Comparison of ENCODE assay signal across 1 cellular context in genomic region chr2:177392373-177393246, GRCh38.
A peak's percentile ranks its signal among the peaks of the same experiment; 100 is the strongest.
TF ChIP-seq lines count a peak whose summit lies in the region.

TSS of gene AGPS (plus strand) at chr2:177392773. CDS start at chr2:177392790, 17 bp downstream.

TF ChIP-seq in HepG2, 621 proteins besides CTCF, POLR2A, EP300 and RAD21 (continued from another document and continues in another):
- TF ChIP-seq ZNF34 (CRISPR knock-in tag; IDR thresholded peaks at IDR 0.05; ENCODE audit: borderline replicate concordance) (no peak), ZNF18 (CRISPR knock-in tag; IDR thresholded peaks at IDR 0.05; ENCODE audit: insufficient replicate concordance) (peak; percentile 87), PRDM15 (CRISPR knock-in tag; IDR thresholded peaks at IDR 0.05) (peak; percentile 79), STAG1 (CRISPR knock-in tag; IDR thresholded peaks at IDR 0.05) (no peak; the same call in 1 of the 2 replicates), ZNF124 (CRISPR knock-in tag; IDR thresholded peaks at IDR 0.05) (no peak; the same call in 1 of the 2 replicates), NRL (CRISPR knock-in tag; IDR thresholded peaks at IDR 0.05; ENCODE audit: borderline replicate concordance) (peak; percentile 98), ZNF644 (CRISPR knock-in tag; IDR thresholded peaks at IDR 0.05; ENCODE audit: low read depth) (peak; percentile 78), E2F2 (CRISPR knock-in tag; IDR thresholded peaks at IDR 0.05; ENCODE audit: borderline replicate concordance) (peak; percentile 62; the same call in 1 of the 2 replicates), HNF4G (IDR thresholded peaks at IDR 0.05; ENCODE audit: borderline replicate concordance, low read depth, low read length) (peak; percentile 72), HNF4G (CRISPR knock-in tag; IDR thresholded peaks at IDR 0.05; ENCODE audit: borderline replicate concordance, low read depth) (peak; percentile 91), ZNF441 (CRISPR knock-in tag; IDR thresholded peaks at IDR 0.05; ENCODE audit: borderline replicate concordance) (peak; percentile 92), MXD4 (CRISPR knock-in tag; IDR thresholded peaks at IDR 0.05) (peak; percentile 96), ZFX (CRISPR knock-in tag; IDR thresholded peaks at IDR 0.05; ENCODE audit: low read depth) (peak; percentile 80), CSRNP2 (CRISPR knock-in tag; conservative IDR thresholded peaks at IDR 0.05; ENCODE audit: low read depth) (no peak), RAD51 (IDR thresholded peaks at IDR 0.05; ENCODE audit: borderline replicate concordance) (no peak), NFIB (CRISPR knock-in tag; IDR thresholded peaks at IDR 0.05; ENCODE audit: borderline replicate concordance) (peak; percentile 94; the same call in 1 of the 2 replicates), ATRX (CRISPR knock-in tag; IDR thresholded peaks at IDR 0.05; ENCODE audit: borderline replicate concordance) (peak; percentile 67; the same call in 1 of the 2 replicates), ZNF574 (CRISPR knock-in tag; IDR thresholded peaks at IDR 0.05) (peak; percentile 94), ZNF484 (CRISPR knock-in tag; IDR thresholded peaks at IDR 0.05; ENCODE audit: borderline replicate concordance, low read depth) (no peak), ZNF230 (CRISPR knock-in tag; IDR thresholded peaks at IDR 0.05) (peak; percentile 95; the same call in 1 of the 2 replicates), HNF1B (CRISPR knock-in tag; IDR thresholded peaks at IDR 0.05) (peak; percentile 94), SETDB1 (CRISPR knock-in tag; IDR thresholded peaks at IDR 0.05; ENCODE audit: borderline replicate concordance) (no peak; the same call in 1 of the 2 replicates), ZNF75D (CRISPR knock-in tag; IDR thresholded peaks at IDR 0.05; ENCODE audit: borderline replicate concordance) (0 out of 2 replicates have a peak, but pooled peaks have one; percentile 69), GTF3A (CRISPR knock-in tag; conservative IDR thresholded peaks at IDR 0.05) (no peak), ZNF207 (IDR thresholded peaks at IDR 0.05; ENCODE audit: borderline replicate concordance) (no peak), ZNF569 (CRISPR knock-in tag; IDR thresholded peaks at IDR 0.05; ENCODE audit: borderline replicate concordance) (peak; percentile 85; the same call in 1 of the 2 replicates), TMF1 (CRISPR knock-in tag; IDR thresholded peaks at IDR 0.05; ENCODE audit: low read depth) (peak; percentile 89), EEA1 (CRISPR knock-in tag; IDR thresholded peaks at IDR 0.05; ENCODE audit: borderline replicate concordance) (peak; percentile 91; the same call in 1 of the 2 replicates), MAFK (conservative IDR thresholded peaks at IDR 0.05 in 1 of 2, IDR thresholded peaks at IDR 0.05 in 1 of 2; ENCODE audit: low read length in 2 of 2) (no peak), ZNF678 (CRISPR knock-in tag; IDR thresholded peaks at IDR 0.05) (no peak), SP140L (CRISPR knock-in tag; IDR thresholded peaks at IDR 0.05; ENCODE audit: borderline replicate concordance) (no peak), GFI1 (CRISPR knock-in tag; IDR thresholded peaks at IDR 0.05; ENCODE audit: borderline replicate concordance) (peak; percentile 86; the same call in 1 of the 2 replicates), MXI1 (IDR thresholded peaks at IDR 0.05; ENCODE audit: borderline replicate concordance, low read depth, low read length) (peak; percentile 80; the same call in 1 of the 3 replicates), CEBPG (CRISPR knock-in tag; IDR thresholded peaks at IDR 0.05) (no peak), ZNF407 (CRISPR knock-in tag; IDR thresholded peaks at IDR 0.05; ENCODE audit: not compliant biosample characterization) (peak; percentile 98), ZBTB7B (CRISPR knock-in tag; IDR thresholded peaks at IDR 0.05) (peak; percentile 76), GZF1 (CRISPR knock-in tag; IDR thresholded peaks at IDR 0.05) (peak; percentile 63; the same call in 1 of the 2 replicates)
